In genomic region chr2:54115284-54116137, GRCh38 we compare ENCODE assay signal across 8 cellular contexts. TPM values are rescaled to one million over a fixed set of nuclear protein-coding genes. Genes with fewer than 3 reads are reported as not detected.
DNase-seq lines count a peak whose midpoint lies in the region; TF ChIP-seq lines count a peak whose summit lies in the region.

ACYP2 (plus strand) TSS chr2:54115615.

- no peak within 1 kb of the TSS for H4K8ac ChIP-seq in neuronal stem cell (ENCODE audit: low read depth, low read length)

- peak; percentile 10 for TF ChIP-seq CTCF in HFF-Myc (IDR thresholded peaks at IDR 0.05; ENCODE audit: low read depth, low read length, missing control alignments)

- H3K4me3 ChIP-seq in HFF-Myc (replicated peaks; ENCODE audit: low read depth, low read length) (peak within 1 kb of the TSS; percentile 69), SJSA1 (peak within 1 kb of the TSS; percentile 70), neuronal stem cell (ENCODE audit: low read length in 2 of 2) (peak within 1 kb of the TSS; percentile 82 to 91), subcutaneous abdominal adipose tissue (ENCODE audit: low read depth in 1 of 5, low read length in 5 of 5) (peak within 1 kb of the TSS; percentile 80 to 92 (median 85))

- DNase-seq in GM04504 (ENCODE audit: low read depth), result peak; percentile 89
- DNase-seq in HFF-Myc (ENCODE audit: extremely low read depth, low read depth), result peak; percentile 65
- DNase-seq in MV-4-11 (lab: John Stamatoyannopoulos, UW), result peak; percentile 90
- peak; percentile 97 for DNase-seq in SJSA1 (ENCODE audit: low read depth in 1 of 2, low spot score in 2 of 2)
- DNase-seq in activated naive CD4-positive, alpha-beta T cell (lab: John Stamatoyannopoulos, UW), result peak; percentile 83 to 90 (median 86)
- peak; percentile 91 for DNase-seq in foreskin melanocyte
- peak; percentile 89 for DNase-seq in neuronal stem cell (ENCODE audit: low spot score)

- no peak within 1 kb of the TSS for H3K4ac ChIP-seq in neuronal stem cell (ENCODE audit: low read length)

- no peak within 1 kb of the TSS for H2BK120ac ChIP-seq in neuronal stem cell (ENCODE audit: low read depth, low read length)

- H3K36me3 ChIP-seq in SJSA1 (peaks cover 4% of the 10 kb centered on the region; the same call in 1 of the 2 replicates), neuronal stem cell (replicated peaks in 1 of 2; ENCODE audit: control insufficient read depth in 2 of 2, insufficient read depth in 2 of 2, low read length in 2 of 2) (no peaks in the 10 kb centered on the region), subcutaneous abdominal adipose tissue (ENCODE audit: control insufficient read depth in 5 of 5, insufficient read depth in 5 of 5, low read length in 5 of 5) (peaks cover 0 to 4% (median 0%) of the 10 kb centered on the region in 5 donors)

- H3K18ac ChIP-seq in neuronal stem cell (ENCODE audit: low read length), result peak within 1 kb of the TSS; percentile 95

- peak within 1 kb of the TSS; percentile 72 for H3K14ac ChIP-seq in neuronal stem cell (ENCODE audit: low read length)

- WGBS in neuronal stem cell (ENCODE audit: extremely low coverage in 2 of 2, insufficient read length in 2 of 2, insufficient replicate concordance in 1 of 2), 2 donors, result no CpG with 5 or more reads among the region's 57 CpGs

- no peak within 1 kb of the TSS for H2BK15ac ChIP-seq in neuronal stem cell (ENCODE audit: low read length)

- H2BK5ac ChIP-seq in neuronal stem cell (ENCODE audit: low read length), result no peak within 1 kb of the TSS

- H3K4me1 ChIP-seq in SJSA1 (replicated peaks), result peaks cover 7% of the 10 kb centered on the region; the same call in 1 of the 2 replicates
- peaks cover 0 to 2% of the 10 kb centered on the region in 2 donors for H3K4me1 ChIP-seq in neuronal stem cell (ENCODE audit: control insufficient read depth in 2 of 2, insufficient read depth in 1 of 2, low read depth in 1 of 2, low read length in 2 of 2)
- H3K4me1 ChIP-seq in subcutaneous abdominal adipose tissue (ENCODE audit: control insufficient read depth in 5 of 5, insufficient read depth in 5 of 5, low read length in 5 of 5), result peaks cover 0 to 10% (median 7%) of the 10 kb centered on the region in 5 donors

- no peak within 1 kb of the TSS for H4K91ac ChIP-seq in neuronal stem cell (ENCODE audit: low read depth, low read length, poor library complexity)

- H3K9me3 ChIP-seq in SJSA1 (replicated peaks), result peaks cover 4% of the 10 kb centered on the region; the same call in 1 of the 2 replicates
- H3K9me3 ChIP-seq in neuronal stem cell (replicated peaks in 1 of 2; ENCODE audit: control insufficient read depth in 2 of 2, insufficient read depth in 1 of 2, low read depth in 1 of 2, low read length in 2 of 2), result peaks cover 4 to 7% of the 10 kb centered on the region in 2 donors
- peaks cover 0 to 5% (median under 1%) of the 10 kb centered on the region in 5 donors for H3K9me3 ChIP-seq in subcutaneous abdominal adipose tissue (ENCODE audit: control insufficient read depth in 5 of 5, low read length in 5 of 5)

- H2BK12ac ChIP-seq in neuronal stem cell (ENCODE audit: low read length), result no peak within 1 kb of the TSS

- H3K23ac ChIP-seq in neuronal stem cell (ENCODE audit: low read depth, low read length, poor library complexity), result peak within 1 kb of the TSS; percentile 46

- H3K9ac ChIP-seq in neuronal stem cell (ENCODE audit: low read depth, low read length, poor library complexity) (peak within 1 kb of the TSS; percentile 94), subcutaneous abdominal adipose tissue (ENCODE audit: low read length in 5 of 5) (peak within 1 kb of the TSS; percentile 94 to 98 (median 97))

- no peaks in the 10 kb centered on the region for H3K79me1 ChIP-seq in neuronal stem cell (ENCODE audit: low read depth, low read length)

- H3K27me3 ChIP-seq in SJSA1 (replicated peaks) (no peaks in the 10 kb centered on the region), neuronal stem cell (ENCODE audit: control insufficient read depth in 3 of 3, insufficient read depth in 3 of 3, low read depth in 1 of 3, low read length in 3 of 3) (no peaks in the 10 kb centered on the region), subcutaneous abdominal adipose tissue (ENCODE audit: control insufficient read depth in 5 of 5, insufficient read depth in 4 of 5, low read length in 5 of 5) (no peaks in the 10 kb centered on the region)

- H2AFZ ChIP-seq in neuronal stem cell (ENCODE audit: low read length), result peak within 1 kb of the TSS; percentile 96

- H3K27ac ChIP-seq in SJSA1 (peak within 1 kb of the TSS; percentile 99), neuronal stem cell (replicated peaks; ENCODE audit: low read length) (peak within 1 kb of the TSS; percentile 99), subcutaneous abdominal adipose tissue (ENCODE audit: low read depth, low read length) (peak within 1 kb of the TSS; percentile 100)

- H2AK5ac ChIP-seq in neuronal stem cell (ENCODE audit: low read depth, low read length), result no peak within 1 kb of the TSS

- peak within 1 kb of the TSS; percentile 49 for H3K4me2 ChIP-seq in neuronal stem cell (ENCODE audit: insufficient read depth, low read length, poor library complexity, severe bottlenecking)

RNA-seq across cellular contexts. Expression of gene ACYP2, which starts in this region (rescaled TPM):
- 9.2 and 13.6 TPM in 2 replicates for total RNA-seq in SJSA1 (2014; rRNA removed; shearing (Covaris generic))
- 14.2 TPM for polyA plus RNA-seq in neuronal stem cell (2013, experiment 1 of 2)
- 14.8 TPM for polyA plus RNA-seq in neuronal stem cell (2013, experiment 2 of 2)

Comparison
In these comparisons a context has a peak if more than half of its experiments do, and no peak if none do; other contexts are left out.
1. Peak in every context shown above with its lines: DNase-seq, H3K4me3 ChIP-seq and H3K27ac ChIP-seq.